26 cellular contexts compared by ENCODE assay signal in the genomic region with DNA sequence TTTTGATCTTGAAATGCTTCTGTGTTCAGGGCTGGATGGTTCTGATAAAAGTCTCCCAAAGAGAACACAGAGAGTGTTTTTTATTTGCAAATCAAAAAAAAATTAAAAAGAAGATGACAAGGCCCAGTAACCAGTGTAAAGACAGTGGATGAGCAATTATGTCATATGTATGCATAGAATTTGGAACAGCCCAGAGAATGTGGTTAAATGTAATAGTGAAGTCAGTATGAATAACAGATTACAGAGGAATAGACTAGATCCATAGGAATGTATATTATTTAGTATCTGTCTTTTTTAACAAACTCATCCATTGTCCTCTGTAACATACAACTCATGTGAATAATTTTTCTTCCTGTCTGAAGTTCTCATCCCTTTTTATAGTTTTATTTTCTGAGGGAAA.
A peak's percentile ranks its signal among the peaks of the same experiment; 100 is the strongest.
DNase-seq lines count a peak whose midpoint lies in the region; ATAC-seq and TF ChIP-seq lines count a peak whose summit lies in the region.
"Had no signal": no experiment of that assay in that cellular context is flagged by ENCODE, and none has a peak within 500 bp of the region (broad histone marks: within the 10 kb centered on the region; RNA-seq: fewer than 3 reads in every experiment).

No MANE protein-coding gene starts in this region.

- H3K36me3 ChIP-seq in smooth muscle cell (ENCODE audit: low read depth), result no peaks in the 10 kb centered on the region
- H3K36me3 ChIP-seq: ascending aorta, uterus had no signal

- no peak overlapping the region for H3K9ac ChIP-seq in smooth muscle cell (ENCODE audit: low read depth)

- H3K79me2 ChIP-seq in smooth muscle cell (ENCODE audit: low read depth), result no peaks in the 10 kb centered on the region

- H2AFZ ChIP-seq in smooth muscle cell (ENCODE audit: low read depth), result no peak overlapping the region

- H3K4me1 ChIP-seq in smooth muscle cell (ENCODE audit: low read depth), result peaks cover 6% of the 10 kb centered on the region
- H3K4me1 ChIP-seq: uterus had no signal

- in situ Hi-C loops in astrocyte of the spinal cord (cut with HindIII; ENCODE audit: low sequenced_read_pairs), result no loop called here

- TF ChIP-seq CTCF in astrocyte of the spinal cord (IDR thresholded peaks at IDR 0.05; ENCODE audit: low read depth, low read length), result no peak
- no peak for TF ChIP-seq CTCF in fibroblast of the aortic adventitia (IDR thresholded peaks at IDR 0.05; ENCODE audit: insufficient read depth, low read length)
- TF ChIP-seq CTCF in smooth muscle cell (IDR thresholded peaks at IDR 0.05; ENCODE audit: borderline replicate concordance, insufficient read depth, poor library complexity, severe bottlenecking), result no peak

- no peaks in the 10 kb centered on the region for H3F3A ChIP-seq in smooth muscle cell (ENCODE audit: low read depth)

- H3K9me3 ChIP-seq in smooth muscle cell (replicated peaks; ENCODE audit: low read depth), result no peaks in the 10 kb centered on the region
- H3K9me3 ChIP-seq: ascending aorta, uterus had no signal

- no peaks in the 10 kb centered on the region for H4K20me1 ChIP-seq in smooth muscle cell (ENCODE audit: low read depth)

- H3K27me3 ChIP-seq in smooth muscle cell (ENCODE audit: low read depth), result no peaks in the 10 kb centered on the region
- H3K27me3 ChIP-seq: ascending aorta, uterus had no signal

- H3K27ac ChIP-seq in smooth muscle cell (ENCODE audit: low read depth), result peak overlapping the region; percentile 67
- H3K27ac ChIP-seq: ascending aorta, coronary artery, uterus had no signal

- peak overlapping the region; percentile 44 for H3K4me2 ChIP-seq in smooth muscle cell

- H3K4me3 ChIP-seq in astrocyte of the spinal cord (ENCODE audit: low read depth, low read length) (no peak overlapping the region), fibroblast of the aortic adventitia (ENCODE audit: low read depth, low read length) (no peak overlapping the region), smooth muscle cell (no peak overlapping the region)
- H3K4me3 ChIP-seq: ascending aorta, coronary artery, uterus had no signal

- ATAC-seq in GM18909 (IDR thresholded peaks at IDR 0.05; ENCODE audit: poor library complexity, unreplicated experiment), result no peak
- ATAC-seq: activated T-cell treated with anti-CD3 and anti-CD28 coated beads, Interleukin-2, amount 50 U/mL, for 72 hours had no signal

- DNase-seq in HS-5 (ENCODE audit: low read depth) (peak; percentile 81), astrocyte of the spinal cord (ENCODE audit: low read depth, low spot score) (peak; percentile 43), fibroblast of the aortic adventitia (ENCODE audit: low read depth) (peak; percentile 28), smooth muscle cell (lab: John Stamatoyannopoulos, UW; ENCODE audit: unreplicated experiment) (no peak), cerebellar nuclear complex (lab: John Stamatoyannopoulos, UW) (no peak)
- no peak for DNase-seq in activated naive CD4-positive, alpha-beta T cell treated with anti-CD3 and anti-CD28 coated beads, Interleukin-2, amount 50 U/mL, for 16 hours
- DNase-seq: activated CD4-positive, alpha-beta T cell treated with anti-CD3 and anti-CD28 coated beads for 4 hours; activated naive CD4-positive, alpha-beta T cell treated with anti-CD3 and anti-CD28 coated beads for 36 hours; activated T-cell treated with anti-CD3 and anti-CD28 coated beads, Interleukin-2, amount 50 U/mL, for 72 hours; CD4-positive, alpha-beta memory T cell; DMS 273 treated with DMSO at 0.1 percent for 48 hours; endodermal cell; GF-D8; hippocampal formation; Karpas-422; MV-4-11; NCI-H1930; NCI-H345; NCI-H82; SIG-M5; stimulated activated CD4-positive, alpha-beta T cell treated with anti-CD3 and anti-CD28 coated beads, Interleukin-1b, Interleukin-23, amount 100 ng/mL, for 48 hours; T-helper 1 cell; uterus had no signal

Comparison
In these comparisons a context has a peak if more than half of its experiments do, and no peak if none do; other contexts are left out.
1. DNase-seq: peak in HS-5 (single experiment), astrocyte of the spinal cord (single experiment) and fibroblast of the aortic adventitia (single experiment); none in smooth muscle cell (single experiment), activated naive CD4-positive, alpha-beta T cell treated with anti-CD3 and anti-CD28 coated beads, Interleukin-2, amount 50 U/mL, for 16 hours (single experiment) and cerebellar nuclear complex (0 of 2).